In genomic region chr10:29635711-29636144, GRCh38 we compare ENCODE assay signal across 8 cellular contexts. TPM values are rescaled to one million over a fixed set of nuclear protein-coding genes. Genes with fewer than 3 reads are reported as not detected.
DNase-seq lines count a peak whose midpoint lies in the region; ATAC-seq and TF ChIP-seq lines count a peak whose summit lies in the region.

No MANE protein-coding gene starts in this region.

- peaks cover 23 to 28% of the 10 kb centered on the region in 2 donors for H3K4me1 ChIP-seq in thyroid gland

- no peak for TF ChIP-seq POLR2A in thyroid gland (IDR thresholded peaks at IDR 0.05)

- H3K36me3 ChIP-seq in kidney epithelial cell (ENCODE audit: control insufficient read depth, insufficient read depth, low read length) (no peaks in the 10 kb centered on the region), thyroid gland (no peaks in the 10 kb centered on the region), MG63 (no peaks in the 10 kb centered on the region)

- ATAC-seq in GM18517 (IDR thresholded peaks at IDR 0.05; ENCODE audit: unreplicated experiment) (peak; percentile 80), HG03108 (IDR thresholded peaks at IDR 0.05; ENCODE audit: unreplicated experiment) (peak; percentile 74)

- H3K27me3 ChIP-seq in kidney epithelial cell (ENCODE audit: control insufficient read depth, insufficient read depth, low read length) (no peaks in the 10 kb centered on the region), thyroid gland (no peaks in the 10 kb centered on the region), MG63 (no peaks in the 10 kb centered on the region)

- TF ChIP-seq CTCF in kidney epithelial cell (IDR thresholded peaks at IDR 0.05; ENCODE audit: insufficient read depth, low read length, poor library complexity, severe bottlenecking) (no peak), thyroid gland (IDR thresholded peaks at IDR 0.05) (no peak)

- no peaks in the 10 kb centered on the region for H3K9me3 ChIP-seq in thyroid gland
- H3K9me3 ChIP-seq in MG63 = no peaks in the 10 kb centered on the region

- DNase-seq in kidney epithelial cell (ENCODE audit: low read depth) (no peak), thyroid gland (no peak), NCI-H774 (lab: John Stamatoyannopoulos, UW) (no peak), MG63 (no peak), NCI-H524 treated with DMSO at 0.1 percent for 48 hours (lab: John Stamatoyannopoulos, UW) (no peak)

- peak overlapping the region; percentile 61 for H3K27ac ChIP-seq in adipose tissue (ENCODE audit: low read depth, low read length)
- H3K27ac ChIP-seq in thyroid gland = peak overlapping the region; percentile 78 to 91 (median 87)

- H3K4me3 ChIP-seq in kidney epithelial cell (ENCODE audit: low read depth, low read length) (peak overlapping the region; percentile 23), thyroid gland (replicated peaks in 1 of 3) (no peak overlapping the region), MG63 (no peak overlapping the region)

- intact Hi-C loops in thyroid gland (cut with DNase I) = loop anchor here (10.0 kb wide), 1 partner anchor 99 kb away; no protein-coding TSS in a partner anchor

- WGBS in adipose tissue, 3 donors = 52 to 68% (median 63%) methylated on average over 4 of the region's 4 CpGs
- 58 to 63% methylated on average over 4 of the region's 4 CpGs for WGBS in thyroid gland, 2 donors

RNA-seq across cellular contexts. Expression of gene SVIL, which starts 1.0 kb away (rescaled TPM):
- polyA plus RNA-seq in adipose tissue = 10 to 100 TPM in 2 of 3 donors, 1 to 10 TPM in 1; 5.7 to 34.6 (median 16.2) TPM
- 67.0 and 72.1 TPM in 2 replicates for total RNA-seq in kidney epithelial cell
- 100 to 1,000 TPM in 2 of 4 donors, 10 to 100 TPM in 2; 59.9 to 211 (median 134) TPM for total RNA-seq in thyroid gland
- total RNA-seq in MG63 (2014; rRNA removed; shearing (Covaris generic); ENCODE audit: low replicate concordance) = 2.3 and 5.6 TPM in 2 replicates
